Comparison of ENCODE assay signal across 2 cellular contexts in the genomic region with DNA sequence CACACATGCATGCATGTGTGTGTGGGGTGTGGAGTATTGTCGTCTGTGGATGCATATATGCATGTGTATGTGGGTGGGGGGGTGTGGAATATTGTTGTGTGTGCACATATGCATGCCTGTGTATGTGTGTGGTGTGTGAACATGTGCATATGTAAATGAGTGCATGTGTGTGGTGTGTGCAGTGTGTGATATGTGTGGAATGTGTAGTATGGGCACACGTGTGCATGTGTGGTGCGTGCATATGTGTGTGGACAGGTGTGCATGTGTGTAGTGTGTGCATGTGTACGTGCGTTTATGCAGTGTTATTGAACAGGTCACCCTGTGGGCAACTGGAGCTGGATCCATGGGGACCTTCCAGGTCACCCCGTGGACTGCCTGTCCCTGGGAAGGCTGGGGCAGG.
TF ChIP-seq lines count a peak whose summit lies in the region.

No MANE protein-coding gene starts in this region.

TF ChIP-seq in IMR-90, 13 proteins besides CTCF, POLR2A, EP300 and RAD21:
- TF ChIP-seq NFE2L2 (IDR thresholded peaks at IDR 0.05; ENCODE audit: low read depth, low read length) (no peak), SMC3 (IDR thresholded peaks at IDR 0.05; ENCODE audit: low read depth, low read length) (no peak), CHD1 (IDR thresholded peaks at IDR 0.05; ENCODE audit: low read depth, low read length) (no peak), BHLHE40 (IDR thresholded peaks at IDR 0.05; ENCODE audit: low read depth, low read length) (no peak), FOS (IDR thresholded peaks at IDR 0.05; ENCODE audit: low read depth, low read length) (no peak), RFX5 (IDR thresholded peaks at IDR 0.05; ENCODE audit: low read depth, low read length) (no peak)

TF ChIP-seq in H1, 55 proteins besides CTCF, POLR2A, EP300 and RAD21:
- TF ChIP-seq POLR2AphosphoS5 (IDR thresholded peaks at IDR 0.05; ENCODE audit: low read depth, low read length) (no peak), CTBP2 (IDR thresholded peaks at IDR 0.05; ENCODE audit: borderline replicate concordance, insufficient read depth, insufficient read length, low read length) (no peak), ZNF274 (IDR thresholded peaks at IDR 0.05; ENCODE audit: borderline replicate concordance, extremely low read depth, low read length) (no peak), TAF7 (optimal IDR thresholded peaks at IDR 0.05; ENCODE audit: borderline replicate concordance, low read depth, low read length) (no peak), KDM1A (IDR thresholded peaks at IDR 0.05; ENCODE audit: borderline replicate concordance, low read length) (no peak), RFX5 (IDR thresholded peaks at IDR 0.05; ENCODE audit: borderline replicate concordance, low read depth, low read length) (no peak), SIX5 (IDR thresholded peaks at IDR 0.05; ENCODE audit: low read depth, low read length) (no peak), HDAC2 (IDR thresholded peaks at IDR 0.05; ENCODE audit: borderline replicate concordance in 1 of 2, low read depth in 2 of 2, low read length in 2 of 2) (no peak), CBX5 (IDR thresholded peaks at IDR 0.05; ENCODE audit: low read depth, low read length) (no peak), YY1 (IDR thresholded peaks at IDR 0.05; ENCODE audit: low read depth, low read length) (no peak), FOSL1 (IDR thresholded peaks at IDR 0.05; ENCODE audit: insufficient read depth, low read depth, low read length) (no peak), CEBPB (IDR thresholded peaks at IDR 0.05; ENCODE audit: low read depth, low read length) (no peak), TCF12 (IDR thresholded peaks at IDR 0.05; ENCODE audit: low read depth, low read length) (no peak), HDAC6 (IDR thresholded peaks at IDR 0.05; ENCODE audit: low read depth, low read length) (no peak), TAF1 (IDR thresholded peaks at IDR 0.05; ENCODE audit: low read depth, low read length) (no peak), CREB1 (IDR thresholded peaks at IDR 0.05) (no peak), JUND (IDR thresholded peaks at IDR 0.05; ENCODE audit: low read length) (no peak), MAFK (IDR thresholded peaks at IDR 0.05; ENCODE audit: low read depth, low read length) (no peak)
- TF ChIP-seq, protein P1, sequence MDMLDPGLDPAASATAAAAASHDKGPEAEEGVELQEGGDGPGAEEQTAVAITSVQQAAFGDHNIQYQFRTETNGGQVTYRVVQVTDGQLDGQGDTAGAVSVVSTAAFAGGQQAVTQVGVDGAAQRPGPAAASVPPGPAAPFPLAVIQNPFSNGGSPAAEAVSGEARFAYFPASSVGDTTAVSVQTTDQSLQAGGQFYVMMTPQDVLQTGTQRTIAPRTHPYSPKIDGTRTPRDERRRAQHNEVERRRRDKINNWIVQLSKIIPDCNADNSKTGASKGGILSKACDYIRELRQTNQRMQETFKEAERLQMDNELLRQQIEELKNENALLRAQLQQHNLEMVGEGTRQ (IDR thresholded peaks at IDR 0.05; ENCODE audit: low read length), result no peak
